8 cellular contexts compared by ENCODE assay signal in genomic region chr2:216635171-216635570, GRCh38. TPM values are rescaled to one million over a fixed set of nuclear protein-coding genes. Genes with fewer than 3 reads are reported as not detected.
DNase-seq lines count a peak whose midpoint lies in the region; ATAC-seq and TF ChIP-seq lines count a peak whose summit lies in the region.

No MANE protein-coding gene starts in this region.

- H3K4me1 ChIP-seq in fibroblast of lung (ENCODE audit: control insufficient read depth, extremely low read depth, insufficient read depth, low read length), result no peaks in the 10 kb centered on the region

- no peak for ATAC-seq in GM21515 (IDR thresholded peaks at IDR 0.05; ENCODE audit: unreplicated experiment)
- no peak for ATAC-seq in HG03469 (IDR thresholded peaks at IDR 0.05; ENCODE audit: unreplicated experiment)
- ATAC-seq in HG03135 (IDR thresholded peaks at IDR 0.05; ENCODE audit: unreplicated experiment), result no peak

- H3K9ac ChIP-seq in fibroblast of lung (ENCODE audit: insufficient read depth, low read length), result no peak overlapping the region

- CTCF ChIA-PET in RWPE1 (lab: Yijun Ruan, JAX), result interaction anchor here (1.1 kb wide), 1 partner anchor 29 kb away, joined by 3 read pairs; no protein-coding TSS in a partner anchor

- in situ Hi-C loops in GM13976 (cut with MboI; ENCODE audit: low sequenced_read_pairs, unreplicated experiment), result no loop called here

- H3K27ac ChIP-seq in RWPE1, result peak overlapping the region; percentile 95
- no peak overlapping the region for H3K27ac ChIP-seq in fibroblast of lung (ENCODE audit: insufficient read depth, low read length)

- no peaks in the 10 kb centered on the region for H3K9me3 ChIP-seq in fibroblast of lung (ENCODE audit: control insufficient read depth, insufficient read depth, low read depth, low read length)

- TF ChIP-seq CTCF in GM13976 (IDR thresholded peaks at IDR 0.05; ENCODE audit: borderline replicate concordance, control extremely low read depth, extremely low read depth, insufficient read depth, missing control alignments) (no peak), RWPE1 (conservative IDR thresholded peaks at IDR 0.05; ENCODE audit: low read depth) (no peak), fibroblast of lung (conservative IDR thresholded peaks at IDR 0.05 in 1 of 2, IDR thresholded peaks at IDR 0.05 in 1 of 2; ENCODE audit: low read depth in 1 of 2, low read length in 2 of 2) (no peak)

- H4K20me1 ChIP-seq in fibroblast of lung (ENCODE audit: control insufficient read depth, extremely low read depth, insufficient read depth, low read length), result no peaks in the 10 kb centered on the region

- H3K27me3 ChIP-seq in fibroblast of lung (ENCODE audit: control insufficient read depth, insufficient read depth, low read length), result peaks cover 33% of the 10 kb centered on the region

- peak overlapping the region; percentile 25 for H3K4me2 ChIP-seq in fibroblast of lung (ENCODE audit: extremely low read depth, insufficient read depth, low read length)

- no peaks in the 10 kb centered on the region for H3K36me3 ChIP-seq in fibroblast of lung (ENCODE audit: control insufficient read depth, insufficient read depth, low read length)

- H3K4me3 ChIP-seq in fibroblast of lung (replicated peaks in 1 of 4; ENCODE audit: control extremely low read depth in 1 of 4, insufficient read depth in 1 of 4, low read depth in 3 of 4, low read length in 4 of 4), result peak overlapping the region in 2 of 4 experiments; percentile 49 to 65

- no peaks in the 10 kb centered on the region for H3K79me2 ChIP-seq in fibroblast of lung (ENCODE audit: control insufficient read depth, insufficient read depth, low read length)

- no peak overlapping the region for H2AFZ ChIP-seq in fibroblast of lung (ENCODE audit: low read length)

- DNase-seq in GM13976 (ENCODE audit: low spot score), result peak; percentile 59
- DNase-seq in RWPE1 (ENCODE audit: low spot score), result no peak
- no peak for DNase-seq in fibroblast of lung (ENCODE audit: low read depth in 2 of 2)
- DNase-seq in retina, result peak; percentile 52
- no peak for DNase-seq in effector CD4-positive, alpha-beta T cell

- POLR2A ChIA-PET in RWPE1 (lab: Yijun Ruan, JAX; ENCODE audit: low non-redundant PET), result no interaction called here

RNA-seq across cellular contexts. Expression of gene IGFBP2, which starts 2.0 kb away (rescaled TPM):
- 32.6 and 36.3 TPM in 2 replicates for total RNA-seq in fibroblast of lung
- polyA plus RNA-seq in fibroblast of lung, result 8.6 and 26.0 TPM in 2 replicates
- 14.2 and 46.3 TPM in 2 replicates for polyA plus RNA-seq in fibroblast of lung (2012)
- polyA minus RNA-seq in fibroblast of lung (ENCODE audit: low replicate concordance), result 10.2 and 20.3 TPM in 2 replicates

Comparison
In these comparisons a context has a peak if more than half of its experiments do, and no peak if none do; other contexts are left out.
1. DNase-seq: peak in GM13976 (single experiment) and retina (single experiment); none in RWPE1 (single experiment), fibroblast of lung (0 of 2) and effector CD4-positive, alpha-beta T cell (single experiment).